Comparison of ENCODE assay signal across 19 cellular contexts in the genomic region with DNA sequence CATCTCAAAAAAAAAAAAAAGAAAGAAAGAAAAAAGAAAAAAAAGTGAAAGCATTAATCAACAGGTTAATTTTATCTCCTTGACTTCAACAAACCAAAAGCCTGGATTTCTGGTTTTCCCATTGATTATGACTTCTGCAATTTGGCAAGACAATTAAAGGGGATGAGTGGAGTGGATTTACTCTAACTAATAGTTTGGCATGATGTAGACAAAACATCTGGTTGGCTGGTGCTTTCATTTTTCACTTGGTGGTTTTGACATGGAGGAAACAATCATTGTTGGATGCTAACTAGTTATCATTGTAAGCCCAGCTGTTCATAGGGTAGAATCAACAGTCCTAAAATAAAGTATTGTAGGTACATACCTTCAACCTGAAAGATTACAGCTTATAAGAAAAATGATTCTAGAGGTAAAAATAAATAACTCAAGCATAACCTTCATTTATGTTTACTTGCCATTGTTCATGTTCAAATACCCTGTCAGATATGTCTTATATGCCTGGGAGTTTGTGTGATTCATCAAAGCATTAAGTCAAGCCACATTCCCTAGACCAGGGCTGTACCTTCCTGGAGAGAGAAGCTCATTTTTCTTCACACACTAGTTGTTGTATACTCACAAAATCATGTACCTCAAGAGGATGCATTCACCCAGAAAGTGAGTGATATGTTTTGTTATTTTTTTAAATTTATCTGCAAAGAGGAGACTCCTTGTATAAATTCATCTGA. TPM values are rescaled to one million over a fixed set of nuclear protein-coding genes. Genes with fewer than 3 reads are reported as not detected.
"Had no signal": no experiment of that assay in that cellular context is flagged by ENCODE, and none has a peak within 500 bp of the region (broad histone marks: within the 10 kb centered on the region; RNA-seq: fewer than 3 reads in every experiment).

No MANE protein-coding gene starts in this region.

- H3K27ac ChIP-seq: adrenal gland, right atrium auricular region, thoracic aorta, vagina had no signal

- H3K27me3 ChIP-seq: adrenal gland, right atrium auricular region, vagina had no signal

- H3K36me3 ChIP-seq: adrenal gland, right atrium auricular region, thoracic aorta, vagina had no signal

- H3K4me1 ChIP-seq: adrenal gland had no signal

- DNase-seq: activated CD4-positive, alpha-beta T cell treated with anti-CD3 and anti-CD28 coated beads for 36 hours; activated CD4-positive, alpha-beta T cell treated with anti-CD3 and anti-CD28 coated beads, Interleukin-2, amount 50 U/mL, for 4 hours; activated CD8-positive, alpha-beta memory T cell treated with anti-CD3 and anti-CD28 coated beads for 24 hours; activated CD8-positive, alpha-beta memory T cell treated with anti-CD3 and anti-CD28 coated beads, Interleukin-2, amount 50 U/mL, for 4 hours; activated naive CD4-positive, alpha-beta T cell; activated T-cell treated with anti-CD3 and anti-CD28 coated beads, Interleukin-2, amount 50 U/mL, for 24 hours; adrenal gland; left cardiac atrium; stimulated activated CD4-positive, alpha-beta T cell treated with anti-CD3 and anti-CD28 coated beads, Interleukin-4, amount 100 ng/mL, for 24 hours; stimulated activated naive CD4-positive, alpha-beta T cell treated with Interleukin-2 at 50 U/mL for 16 hours; T1000 had no signal

- H3K9me3 ChIP-seq: adrenal gland, right atrium auricular region, thoracic aorta, vagina had no signal

- ATAC-seq: activated CD4-positive, alpha-beta T cell treated with anti-CD3 and anti-CD28 coated beads for 36 hours; left cardiac atrium; natural killer cell treated with Interleukin-12 subunit alpha and Interleukin-12 subunit beta and Interleukin-15 and Interleukin-18, amount 100 ng/mL, for 72 hours; WTC11 had no signal

- H3K4me3 ChIP-seq: adrenal gland, right atrium auricular region, thoracic aorta, vagina had no signal

RNA-seq across cellular contexts. Expression of gene FIBIN, which starts 15.1 kb away (rescaled TPM):
- total RNA-seq: activated CD4-positive, alpha-beta T cell treated with anti-CD3 and anti-CD28 coated beads for 36 hours; activated T-helper 2 cell treated with anti-CD3 and anti-CD28 coated beads, Interferon-gamma antibody, Interleukin-2, Interleukin-4, amounts not matched to agents 10 μg/mL and 5 μg/mL and 100 μg/mL, durations not matched to agents 14 hours and 24 hours and 36 hours; glomerular endothelial cell; natural killer cell treated with Interleukin-12 subunit alpha and Interleukin-12 subunit beta and Interleukin-15 and Interleukin-18, amount 100 ng/mL, for 72 hours had no signal

RNA-seq across cellular contexts. Expression of gene BBOX1, which starts 31.6 kb away (rescaled TPM):
- total RNA-seq: activated CD4-positive, alpha-beta T cell treated with anti-CD3 and anti-CD28 coated beads for 36 hours; activated T-helper 2 cell treated with anti-CD3 and anti-CD28 coated beads, Interferon-gamma antibody, Interleukin-2, Interleukin-4, amounts not matched to agents 10 μg/mL and 5 μg/mL and 100 μg/mL, durations not matched to agents 14 hours and 24 hours and 36 hours; glomerular endothelial cell; natural killer cell treated with Interleukin-12 subunit alpha and Interleukin-12 subunit beta and Interleukin-15 and Interleukin-18, amount 100 ng/mL, for 72 hours; progenitor cell of endocrine pancreas; right atrium auricular region; thoracic aorta; WTC11 had no signal
- polyA plus RNA-seq: adrenal gland had no signal
